13 cellular contexts compared by ENCODE assay signal in the genomic region with DNA sequence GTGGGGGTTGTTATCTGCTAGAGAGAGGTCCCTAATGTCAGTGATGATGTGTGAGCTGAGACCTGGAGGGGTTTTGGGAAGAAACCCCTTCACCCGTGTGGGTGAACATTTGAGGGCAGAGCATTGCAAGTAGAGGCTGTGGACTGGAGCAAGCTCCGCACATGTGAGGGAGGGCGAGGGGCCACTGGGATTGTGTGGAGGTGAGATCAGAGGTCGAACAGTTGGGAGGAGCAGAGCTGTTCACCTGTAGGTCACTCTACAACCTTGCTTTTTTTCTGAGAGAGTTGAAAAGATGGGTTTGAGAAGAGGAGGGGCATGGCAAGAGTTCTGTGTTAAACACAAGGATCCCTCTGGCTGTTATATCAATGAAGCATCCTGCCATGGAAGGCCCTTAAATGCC.
"Had no signal": no experiment of that assay in that cellular context is flagged by ENCODE, and none has a peak within 500 bp of the region (broad histone marks: within the 10 kb centered on the region; RNA-seq: fewer than 3 reads in every experiment).

No MANE protein-coding gene starts in this region.

- H3K4me3 ChIP-seq: Peyer's patch, SJSA1, SK-N-MC had no signal

- ATAC-seq: Right ventricle myocardium inferior had no signal

- H3K4me1 ChIP-seq: Peyer's patch had no signal

- H3K36me3 ChIP-seq: Peyer's patch, SJSA1 had no signal

- H3K9me3 ChIP-seq: Peyer's patch, SJSA1 had no signal

- DNase-seq: NCI-H1092, NCI-H1105 treated with DMSO at 0.1 percent for 48 hours, NCI-H1417 treated with DMSO at 0.1 percent for 48 hours, NCI-H1930, NCI-H2081, NCI-H2107, NCI-H526 treated with DMSO at 0.1 percent for 48 hours, NCI-H748 treated with DMSO at 0.1 percent for 48 hours, Peyer's patch, SHP77 treated with DMSO at 0.1 percent for 48 hours had no signal

- H3K27ac ChIP-seq: Peyer's patch, SK-N-MC had no signal

- H3K27me3 ChIP-seq: Peyer's patch, SJSA1 had no signal
